8 cellular contexts compared by ENCODE assay signal in genomic region chr4:75514131-75514948, GRCh38. TPM values are rescaled to one million over a fixed set of nuclear protein-coding genes. Genes with fewer than 3 reads are reported as not detected.
DNase-seq lines count a peak whose midpoint lies in the region; ATAC-seq and TF ChIP-seq lines count a peak whose summit lies in the region.

RCHY1 (minus strand) TSS chr4:75514403; CDS start chr4:75514286, 117 bp downstream.
THAP6 (plus strand) TSS chr4:75514473; CDS start chr4:75515453, 980 bp downstream.

- H3K4me1 Mint-ChIP-seq in activated T-helper 17 cell treated with anti-CD3 and anti-CD28 coated beads, Interleukin-2, amount 50 U/mL, for 72 hours, result peaks cover 16% of the 10 kb centered on the region
- peaks cover 27 to 30% of the 10 kb centered on the region in 2 donors for H3K4me1 Mint-ChIP-seq in natural killer cell treated with Interleukin-12 subunit alpha and Interleukin-12 subunit beta and Interleukin-15 and Interleukin-18, amount 100 ng/mL, for 72 hours (ENCODE audit: low read depth in 2 of 2)
- peaks cover 31% of the 10 kb centered on the region for H3K4me1 Mint-ChIP-seq in stimulated activated naive CD8-positive, alpha-beta T cell treated with anti-CD3 and anti-CD28 coated beads, Interleukin-15, Interleukin-2, amounts not matched to agents 100 ng/mL and 50 ng/mL, for 24 hours (ENCODE audit: low read depth)

- CTCF ChIA-PET in RWPE1 (lab: Yijun Ruan, JAX), result interaction anchor here (0.7 kb wide), 1 partner anchor 26 kb away, joined by 3 read pairs; no protein-coding TSS in a partner anchor

- H3K4me3 ChIP-seq in LNCaP clone FGC (ENCODE audit: low read depth, low read length), result peak within 1 kb of the TSS; percentile 81

- DNase-seq in EH (ENCODE audit: low read depth), result peak; percentile 97
- DNase-seq in GOT3 (lab: John Stamatoyannopoulos, UW), result peak; percentile 85
- DNase-seq in LNCaP clone FGC (ENCODE audit: low read depth), result peak; percentile 92
- peak; percentile 90 for DNase-seq in RWPE1 (ENCODE audit: low spot score)
- peak; percentile 94 for DNase-seq in fibroblast of peridontal ligament (ENCODE audit: extremely low read depth)
- DNase-seq in natural killer cell treated with Interleukin-12 subunit alpha and Interleukin-12 subunit beta and Interleukin-15 and Interleukin-18, amount 100 ng/mL, for 72 hours (ENCODE audit: low spot score), result peak; percentile 95

- peak within 1 kb of the TSS; percentile 96 for H3K27ac ChIP-seq in RWPE1

- TF ChIP-seq CTCF in LNCaP clone FGC (IDR thresholded peaks at IDR 0.05; ENCODE audit: control insufficient read depth, extremely low read depth, insufficient read depth), result no peak
- TF ChIP-seq CTCF in RWPE1 (conservative IDR thresholded peaks at IDR 0.05; ENCODE audit: low read depth), result no peak

- POLR2A ChIA-PET in RWPE1 (lab: Yijun Ruan, JAX; ENCODE audit: low non-redundant PET), result no interaction called here

- ATAC-seq in activated T-helper 17 cell treated with anti-CD3 and anti-CD28 coated beads, Interleukin-2, amount 50 U/mL, for 72 hours (replicated peaks), result peak; percentile 94
- ATAC-seq in natural killer cell treated with Interleukin-12 subunit alpha and Interleukin-12 subunit beta and Interleukin-15 and Interleukin-18, amount 100 ng/mL, for 72 hours, result peak; percentile 94 to 96

- no peak within 1 kb of the TSS for H3K27ac Mint-ChIP-seq in activated T-helper 17 cell treated with anti-CD3 and anti-CD28 coated beads, Interleukin-2, amount 50 U/mL, for 72 hours
- H3K27ac Mint-ChIP-seq in natural killer cell treated with Interleukin-12 subunit alpha and Interleukin-12 subunit beta and Interleukin-15 and Interleukin-18, amount 100 ng/mL, for 72 hours, result no peak within 1 kb of the TSS
- peak within 1 kb of the TSS; percentile 94 for H3K27ac Mint-ChIP-seq in stimulated activated naive CD8-positive, alpha-beta T cell treated with anti-CD3 and anti-CD28 coated beads, Interleukin-15, Interleukin-2, amounts not matched to agents 100 ng/mL and 50 ng/mL, for 24 hours

- H3K4me3 Mint-ChIP-seq in activated T-helper 17 cell treated with anti-CD3 and anti-CD28 coated beads, Interleukin-2, amount 50 U/mL, for 72 hours, result no peak within 1 kb of the TSS
- no peak within 1 kb of the TSS for H3K4me3 Mint-ChIP-seq in natural killer cell treated with Interleukin-12 subunit alpha and Interleukin-12 subunit beta and Interleukin-15 and Interleukin-18, amount 100 ng/mL, for 72 hours
- H3K4me3 Mint-ChIP-seq in stimulated activated naive CD8-positive, alpha-beta T cell treated with anti-CD3 and anti-CD28 coated beads, Interleukin-15, Interleukin-2, amounts not matched to agents 100 ng/mL and 50 ng/mL, for 24 hours, result no peak within 1 kb of the TSS

- peaks cover 75% of the 10 kb centered on the region for H3K36me3 Mint-ChIP-seq in activated T-helper 17 cell treated with anti-CD3 and anti-CD28 coated beads, Interleukin-2, amount 50 U/mL, for 72 hours (ENCODE audit: low read depth)
- H3K36me3 Mint-ChIP-seq in natural killer cell treated with Interleukin-12 subunit alpha and Interleukin-12 subunit beta and Interleukin-15 and Interleukin-18, amount 100 ng/mL, for 72 hours, result peaks cover 32% of the 10 kb centered on the region
- peaks cover 48% of the 10 kb centered on the region for H3K36me3 Mint-ChIP-seq in stimulated activated naive CD8-positive, alpha-beta T cell treated with anti-CD3 and anti-CD28 coated beads, Interleukin-15, Interleukin-2, amounts not matched to agents 100 ng/mL and 50 ng/mL, for 24 hours (ENCODE audit: low read depth)

- no peaks in the 10 kb centered on the region for H3K9me3 Mint-ChIP-seq in activated T-helper 17 cell treated with anti-CD3 and anti-CD28 coated beads, Interleukin-2, amount 50 U/mL, for 72 hours
- H3K9me3 Mint-ChIP-seq in natural killer cell treated with Interleukin-12 subunit alpha and Interleukin-12 subunit beta and Interleukin-15 and Interleukin-18, amount 100 ng/mL, for 72 hours, result peaks cover 3% of the 10 kb centered on the region
- H3K9me3 Mint-ChIP-seq in stimulated activated naive CD8-positive, alpha-beta T cell treated with anti-CD3 and anti-CD28 coated beads, Interleukin-15, Interleukin-2, amounts not matched to agents 100 ng/mL and 50 ng/mL, for 24 hours, result peaks cover 7% of the 10 kb centered on the region

- H3K27me3 Mint-ChIP-seq in activated T-helper 17 cell treated with anti-CD3 and anti-CD28 coated beads, Interleukin-2, amount 50 U/mL, for 72 hours, result no peaks in the 10 kb centered on the region
- no peaks in the 10 kb centered on the region for H3K27me3 Mint-ChIP-seq in natural killer cell treated with Interleukin-12 subunit alpha and Interleukin-12 subunit beta and Interleukin-15 and Interleukin-18, amount 100 ng/mL, for 72 hours
- no peaks in the 10 kb centered on the region for H3K27me3 Mint-ChIP-seq in stimulated activated naive CD8-positive, alpha-beta T cell treated with anti-CD3 and anti-CD28 coated beads, Interleukin-15, Interleukin-2, amounts not matched to agents 100 ng/mL and 50 ng/mL, for 24 hours

RNA-seq across cellular contexts. Expression of gene RCHY1, which starts in this region (rescaled TPM):
- 10 to 100 TPM; 29.3 to 35.1 TPM for total RNA-seq in activated T-helper 17 cell treated with anti-CD3 and anti-CD28 coated beads, Interleukin-2, amount 50 U/mL, for 72 hours
- total RNA-seq in natural killer cell treated with Interleukin-12 subunit alpha and Interleukin-12 subunit beta and Interleukin-15 and Interleukin-18, amount 100 ng/mL, for 72 hours, result 10 to 100 TPM; 40.6 to 47.8 TPM

RNA-seq across cellular contexts. Expression of gene THAP6, which starts in this region (rescaled TPM):
- 10 to 100 TPM; 15.8 to 25.4 TPM for total RNA-seq in activated T-helper 17 cell treated with anti-CD3 and anti-CD28 coated beads, Interleukin-2, amount 50 U/mL, for 72 hours
- 10 to 100 TPM; 15.9 to 25.0 TPM for total RNA-seq in natural killer cell treated with Interleukin-12 subunit alpha and Interleukin-12 subunit beta and Interleukin-15 and Interleukin-18, amount 100 ng/mL, for 72 hours

Comparison
In these comparisons a context has a peak if more than half of its experiments do, and no peak if none do; other contexts are left out.
1. Peak in every context shown above with its lines: DNase-seq, ATAC-seq, H3K4me3 ChIP-seq and H3K27ac ChIP-seq.